ENCODE assay signal across 8 cellular contexts in genomic region chr19:52535831-52536800, GRCh38. TPM values are rescaled to one million over a fixed set of nuclear protein-coding genes. Genes with fewer than 3 reads are reported as not detected.
DNase-seq lines count a peak whose midpoint lies in the region; ATAC-seq, FAIRE-seq and TF ChIP-seq lines count a peak whose summit lies in the region.

No MANE protein-coding gene starts in this region.

- H3K4me1 Mint-ChIP-seq in WTC11 = peaks cover 40% of the 10 kb centered on the region
- peaks cover 53 to 75% of the 10 kb centered on the region in 2 donors for H3K4me1 Mint-ChIP-seq in immature natural killer cell

- TF ChIP-seq POLR2A in breast epithelium (IDR thresholded peaks at IDR 0.05) = no peak

- peak overlapping the region; percentile 58 to 81 (median 63) for H3K4me3 ChIP-seq in breast epithelium

- FAIRE-seq in D721Med (lab: Jason Lieb, UNC) = no peak

- peak overlapping the region; percentile 89 for H3K4me3 Mint-ChIP-seq in WTC11
- H3K4me3 Mint-ChIP-seq in immature natural killer cell = peak overlapping the region; percentile 89 to 99 (median 93)

- TF ChIP-seq CTCF in WTC11 (IDR thresholded peaks at IDR 0.05) (no peak), breast epithelium (IDR thresholded peaks at IDR 0.05) (no peak), D721Med (IDR thresholded peaks at IDR 0.05; ENCODE audit: insufficient read depth, missing control alignments) (no peak)

- H3K27me3 ChIP-seq in breast epithelium = no peaks in the 10 kb centered on the region

- H3K27ac ChIP-seq in breast epithelium = peak overlapping the region; percentile 69 to 88

- intact Hi-C loops in breast epithelium (cut with DNase I; ENCODE audit: low total_unique reads) = no loop called here

- ATAC-seq in GM18520 (IDR thresholded peaks at IDR 0.05; ENCODE audit: unreplicated experiment) = peak; percentile 78
- ATAC-seq in HG03095 (IDR thresholded peaks at IDR 0.05; ENCODE audit: unreplicated experiment) = peak; percentile 73
- ATAC-seq in WTC11 = peak; percentile 96

- H3K9me3 ChIP-seq in breast epithelium = no peaks in the 10 kb centered on the region

- POLR2A ChIA-PET in WTC11 (lab: Charles Lee) = no interaction called here

- H3K27me3 Mint-ChIP-seq in WTC11 (ENCODE audit: low read depth) (peaks cover 8% of the 10 kb centered on the region), immature natural killer cell (ENCODE audit: low read depth in 3 of 3) (peaks cover 0 to 9% (median 0%) of the 10 kb centered on the region in 3 donors)

- DNase-seq in WTC11 (ENCODE audit: low spot score) (peak; percentile 97), breast epithelium (ENCODE audit: low spot score in 2 of 2) (peak; percentile 78 to 87), immature natural killer cell (peak; percentile 78 to 84 (median 84)), smooth muscle cell of the brain vasculature (ENCODE audit: low read depth, low spot score) (peak; percentile 23), D721Med (ENCODE audit: insufficient read length, low spot score) (no peak), DMS 273 (lab: John Stamatoyannopoulos, UW; ENCODE audit: unreplicated experiment) (no peak)

- CTCF ChIA-PET in WTC11 (lab: Charles Lee) = interaction anchor here (0.6 kb wide), 1 partner anchor 280 kb away, joined by 3 read pairs; no protein-coding TSS in a partner anchor

- peaks cover 14% of the 10 kb centered on the region; the same call in 1 of the 2 replicates for H3K36me3 Mint-ChIP-seq in WTC11
- peaks cover 14 to 17% (median 16%) of the 10 kb centered on the region in 3 donors for H3K36me3 Mint-ChIP-seq in immature natural killer cell

- no peaks in the 10 kb centered on the region for H3K36me3 ChIP-seq in breast epithelium

- H3K27ac Mint-ChIP-seq in WTC11 (peak overlapping the region; percentile 82), immature natural killer cell (peak overlapping the region; percentile 77 to 97 (median 92))

- no peaks in the 10 kb centered on the region for H3K4me1 ChIP-seq in breast epithelium

- H3K9me3 Mint-ChIP-seq in WTC11 (no peaks in the 10 kb centered on the region), immature natural killer cell (peaks cover 0 to 5% (median 0%) of the 10 kb centered on the region in 6 donors)

TF ChIP-seq in WTC11, 78 proteins besides CTCF, POLR2A, EP300 and RAD21:
- TF ChIP-seq, protein P1, sequence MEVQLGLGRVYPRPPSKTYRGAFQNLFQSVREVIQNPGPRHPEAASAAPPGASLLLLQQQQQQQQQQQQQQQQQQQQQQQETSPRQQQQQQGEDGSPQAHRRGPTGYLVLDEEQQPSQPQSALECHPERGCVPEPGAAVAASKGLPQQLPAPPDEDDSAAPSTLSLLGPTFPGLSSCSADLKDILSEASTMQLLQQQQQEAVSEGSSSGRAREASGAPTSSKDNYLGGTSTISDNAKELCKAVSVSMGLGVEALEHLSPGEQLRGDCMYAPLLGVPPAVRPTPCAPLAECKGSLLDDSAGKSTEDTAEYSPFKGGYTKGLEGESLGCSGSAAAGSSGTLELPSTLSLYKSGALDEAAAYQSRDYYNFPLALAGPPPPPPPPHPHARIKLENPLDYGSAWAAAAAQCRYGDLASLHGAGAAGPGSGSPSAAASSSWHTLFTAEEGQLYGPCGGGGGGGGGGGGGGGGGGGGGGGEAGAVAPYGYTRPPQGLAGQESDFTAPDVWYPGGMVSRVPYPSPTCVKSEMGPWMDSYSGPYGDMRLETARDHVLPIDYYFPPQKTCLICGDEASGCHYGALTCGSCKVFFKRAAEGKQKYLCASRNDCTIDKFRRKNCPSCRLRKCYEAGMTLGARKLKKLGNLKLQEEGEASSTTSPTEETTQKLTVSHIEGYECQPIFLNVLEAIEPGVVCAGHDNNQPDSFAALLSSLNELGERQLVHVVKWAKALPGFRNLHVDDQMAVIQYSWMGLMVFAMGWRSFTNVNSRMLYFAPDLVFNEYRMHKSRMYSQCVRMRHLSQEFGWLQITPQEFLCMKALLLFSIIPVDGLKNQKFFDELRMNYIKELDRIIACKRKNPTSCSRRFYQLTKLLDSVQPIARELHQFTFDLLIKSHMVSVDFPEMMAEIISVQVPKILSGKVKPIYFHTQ (CRISPR knock-in tag; IDR thresholded peaks at IDR 0.05) = no peak
- peak; percentile 64 for TF ChIP-seq SP1 (CRISPR knock-in tag; conservative IDR thresholded peaks at IDR 0.05)

RNA-seq across cellular contexts. Expression of gene ZNF808, which starts 8.6 kb away (rescaled TPM):
- 47.1 to 59.2 TPM (median 49.2 TPM) in 3 replicates for total RNA-seq in WTC11 (2021)
- 10 to 100 TPM; 20.6 to 35.1 (median 21.3) TPM for total RNA-seq in breast epithelium
- polyA plus RNA-seq in immature natural killer cell = 10 to 100 TPM in 2 of 3 donors, not detected in 1; 12.4 to 16.6 TPM

RNA-seq across cellular contexts. Expression of gene ZNF701, which starts 34.0 kb away (rescaled TPM):
- total RNA-seq in WTC11 (2021) (34.6 to 40.3 TPM (median 35.0 TPM) in 3 replicates), breast epithelium (10 to 100 TPM; 14.6 to 27.5 (median 21.0) TPM)
- polyA plus RNA-seq in immature natural killer cell = 10 to 100 TPM in 2 of 3 donors, 1 to 10 TPM in 1; 2.7 to 25.1 (median 13.3) TPM

Comparison
In these comparisons a context has a peak if more than half of its experiments do, and no peak if none do; other contexts are left out.
1. DNase-seq: peak in WTC11 (single experiment), breast epithelium (2 of 2), immature natural killer cell (3 of 3) and smooth muscle cell of the brain vasculature (single experiment); none in D721Med (single experiment) and DMS 273 (single experiment).
2. Peak in every context shown above with its lines, with median percentiles within 50 percentile points of each other: ATAC-seq.